In the genomic region with DNA sequence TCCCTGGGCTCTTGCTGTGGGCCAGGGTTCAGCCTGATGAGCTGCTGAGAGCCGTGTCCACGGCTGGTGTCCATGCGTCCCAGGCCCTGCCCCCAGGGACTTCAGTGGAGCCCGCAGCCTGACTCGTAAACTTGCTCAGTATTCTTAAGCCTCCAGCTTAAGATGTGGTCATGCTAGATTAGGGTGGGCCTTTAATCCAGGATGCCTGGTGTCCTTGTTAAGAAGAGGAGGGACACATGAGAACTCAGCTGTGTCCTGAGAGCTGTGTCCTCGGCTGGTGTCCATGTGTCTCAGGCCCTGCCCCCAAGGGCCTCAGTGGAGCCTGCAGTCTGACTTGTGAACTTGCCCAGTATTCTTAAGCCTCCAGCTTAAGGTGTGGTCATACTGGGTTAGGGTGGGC, we compare ENCODE assay signal across 29 cellular contexts. TPM values are rescaled to one million over a fixed set of nuclear protein-coding genes. Genes with fewer than 3 reads are reported as not detected.
"Had no signal": no experiment of that assay in that cellular context is flagged by ENCODE, and none has a peak within 500 bp of the region (broad histone marks: within the 10 kb centered on the region; RNA-seq: fewer than 3 reads in every experiment).

No MANE protein-coding gene starts in this region.

- H3K27ac ChIP-seq: ascending aorta, body of pancreas, KMS-11 had no signal

- ATAC-seq: activated CD8-positive, alpha-beta memory T cell treated with anti-CD3 and anti-CD28 coated beads, Interleukin-2, amount 10 ng/mL, durations not matched to agents 7 days and 5 days; activated naive CD4-positive, alpha-beta T cell treated with anti-CD3 and anti-CD28 coated beads, Interleukin-2, amount 50 U/mL, for 72 hours; activated naive CD8-positive, alpha-beta T cell treated with anti-CD3 and anti-CD28 coated beads, Interleukin-2, amount 50 U/mL, for 24 hours; body of pancreas; Panc1; T-helper 17 cell had no signal

- H3K4me3 ChIP-seq: ascending aorta, body of pancreas had no signal

- DNase-seq: activated B cell treated with CpG ODN at 0.5 μM for 24 hours; activated CD4-positive, alpha-beta T cell treated with anti-CD3 and anti-CD28 coated beads for 1 hour; activated CD4-positive, alpha-beta T cell treated with anti-CD3 and anti-CD28 coated beads, Interleukin-2, amount 10 ng/mL, durations not matched to agents 24 days and 14 days; activated CD4-positive, alpha-beta T cell treated with anti-CD3 and anti-CD28 coated beads, Interleukin-2, amount 50 U/mL, for 48 hours; activated CD8-positive, alpha-beta memory T cell treated with anti-CD3 and anti-CD28 coated beads, Interleukin-2, amount 10 ng/mL, durations not matched to agents 7 days and 5 days; activated effector memory CD4-positive, alpha-beta T cell treated with Interleukin-2 at 50 U/mL for 16 hours; activated naive CD4-positive, alpha-beta T cell; activated naive CD8-positive, alpha-beta T cell treated with anti-CD3 and anti-CD28 coated beads, Interleukin-2, amount 50 U/mL, for 24 hours; activated T-cell treated with anti-CD3 and anti-CD28 coated beads, Interleukin-2, amount 50 U/mL, for 24 hours; amniotic stem cell; body of pancreas; NCI-H1092; NCI-H1417; NCI-H1694; NCI-H2029; NCI-H2107; NCI-H2171 treated with DMSO at 0.1 percent for 48 hours; NCI-H226; NCI-H526; NCI-H774; NK-92 treated with Interleukin-12 subunit alpha and Interleukin-12 subunit beta, amount 100 ng/mL, for 24 hours; OCI-M1; SHP77; T-helper 17 cell; T-helper 9 cell had no signal

- H3K9ac ChIP-seq: KMS-11 had no signal

- H3K27me3 ChIP-seq: ascending aorta, body of pancreas had no signal

- H3K4me2 ChIP-seq: KMS-11 had no signal

- H3K9me3 ChIP-seq: ascending aorta, body of pancreas had no signal

RNA-seq across cellular contexts. Expression of a gene that starts 23.0 kb away (rescaled TPM):
- total RNA-seq: activated B cell treated with CpG ODN at 0.5 μM for 24 hours had no signal
